ENCODE assay signal across 22 cellular contexts in genomic region chr2:138084206-138084605, GRCh38.
"Had no signal": no experiment of that assay in that cellular context is flagged by ENCODE, and none has a peak within 500 bp of the region (broad histone marks: within the 10 kb centered on the region; RNA-seq: fewer than 3 reads in every experiment).

No MANE protein-coding gene starts in this region.

- ATAC-seq: activated CD8-positive, alpha-beta T cell treated with anti-CD3 and anti-CD28 coated beads for 36 hours; K562; PC-3 had no signal

- H3K4me1 ChIP-seq: breast epithelium had no signal

- H3K4me3 ChIP-seq: adrenal gland, breast epithelium, K562 had no signal

- DNase-seq: activated B cell treated with CpG ODN at 0.5 μM for 24 hours; activated CD4-positive, alpha-beta T cell treated with anti-CD3 and anti-CD28 coated beads for 1 hour; activated CD4-positive, alpha-beta T cell treated with anti-CD3 and anti-CD28 coated beads, Interleukin-2, amount 50 U/mL, for 1 hour; activated CD8-positive, alpha-beta memory T cell treated with anti-CD3 and anti-CD28 coated beads, Interleukin-2, amount 50 U/mL, for 4 hours; activated CD8-positive, alpha-beta T cell treated with anti-CD3 and anti-CD28 coated beads for 36 hours; activated naive CD4-positive, alpha-beta T cell treated with anti-CD3 and anti-CD28 coated beads, Interleukin-2, amount 50 U/mL, for 16 hours; activated naive CD8-positive, alpha-beta T cell treated with anti-CD3 and anti-CD28 coated beads, Interleukin-2, amount 10 ng/mL, durations not matched to agents 7 days and 5 days; activated T-cell treated with anti-CD3 and anti-CD28 coated beads, Interleukin-2, amount 50 U/mL, for 1 hour; adrenal gland; aorta; caudate nucleus; Karpas-422; NCI-H1105 treated with DMSO at 0.1 percent for 48 hours; NCI-H1436 treated with DMSO at 0.1 percent for 48 hours; NCI-H187; NCI-H2081; NCI-H510A treated with DMSO at 0.1 percent for 48 hours; NCI-H69; PC-3; SHP77 had no signal

- H3K9me3 ChIP-seq: adrenal gland, breast epithelium had no signal

- H3K27ac ChIP-seq: adrenal gland, breast epithelium had no signal

- H3K27me3 ChIP-seq: adrenal gland, breast epithelium had no signal

- H3K36me3 ChIP-seq: adrenal gland, breast epithelium had no signal
